Comparison of ENCODE assay signal across 8 cellular contexts in genomic region chr4:103099691-103100392, GRCh38. TPM values are rescaled to one million over a fixed set of nuclear protein-coding genes. Genes with fewer than 3 reads are reported as not detected.
DNase-seq lines count a peak whose midpoint lies in the region; ATAC-seq and TF ChIP-seq lines count a peak whose summit lies in the region.

Gene BDH2 (minus strand): TSS chr4:103099834. CDS start chr4:103096254, 3,580 bp downstream.

- peaks cover 15 to 25% of the 10 kb centered on the region in 2 experiments for H3K79me1 ChIP-seq in IMR-90 (ENCODE audit: low read depth in 1 of 2, low read length in 2 of 2)

- POLR2A ChIA-PET in IMR-90 (lab: Charles Lee; ENCODE audit: unreplicated experiment), result no interaction called here
- POLR2A ChIA-PET in OCI-LY7 (lab: Charles Lee), result interaction anchor here (0.6 to 1.9 kb wide), 7 partner anchors 11 to 436 kb away, joined by 3 to 6 read pairs (median 4); partner anchors contain the start of gene SLC9B2

- intact Hi-C loops in IMR-90 (cut with micrococcal nuclease) (loop anchor here (1.0 to 10.0 kb wide), 6 partner anchors 81 to 755 kb away; partner anchors contain the start of genes SLC39A8 and SLC9B1), OCI-LY7 (cut with micrococcal nuclease; ENCODE audit: unreplicated experiment) (loop anchor here (5.0 to 10.0 kb wide), 4 partner anchors 273 to 753 kb away; partner anchors contain the start of genes NFKB1, SLC39A8 and UBE2D3)

- no CpG with 5 or more reads among the region's 11 CpGs for WGBS in IMR-90 (ENCODE audit: extremely low coverage in 2 of 2, insufficient read length in 1 of 2), 2 experiments
- WGBS in urinary bladder, result 7% methylated on average over 11 of the region's 11 CpGs

- no peaks in the 10 kb centered on the region for H3K27me3 Mint-ChIP-seq in naive B cell

- peaks cover 4% of the 10 kb centered on the region for H3K9me1 ChIP-seq in IMR-90 (ENCODE audit: insufficient read depth, low read length)

- H3K27ac Mint-ChIP-seq in naive B cell, result peak within 1 kb of the TSS; percentile 41 to 94 (median 89)

- no peak within 1 kb of the TSS for H4K91ac ChIP-seq in IMR-90 (ENCODE audit: insufficient read depth, low read depth, low read length)

- no peaks in the 10 kb centered on the region for H3K9me3 Mint-ChIP-seq in naive B cell

- H4K20me1 ChIP-seq in IMR-90 (ENCODE audit: insufficient read depth, low read length) (no peaks in the 10 kb centered on the region), OCI-LY7 (ENCODE audit: insufficient read depth, low read length) (no peaks in the 10 kb centered on the region)

- no peaks in the 10 kb centered on the region for H3K36me3 Mint-ChIP-seq in naive B cell

- peak within 1 kb of the TSS; percentile 76 for H2AFZ ChIP-seq in IMR-90 (replicated peaks; ENCODE audit: low read length, poor library complexity)
- peak within 1 kb of the TSS; percentile 95 for H2AFZ ChIP-seq in OCI-LY7 (ENCODE audit: low read length)

- in situ Hi-C loops in IMR-90 (cut with MboI; ENCODE audit: low sequenced_read_pairs), result loop anchor here (10.0 kb wide), 1 partner anchor 655 kb away; no protein-coding TSS in a partner anchor

- no TSS peak for BruUV-seq in IMR-90 (replicated peaks; lab: Mats Ljungman, UMichigan)
- no TSS peak for BruUV-seq in OCI-LY7 (replicated peaks; lab: Mats Ljungman, UMichigan)

- H3K9ac ChIP-seq in IMR-90 (ENCODE audit: low read depth, low read length), result peak within 1 kb of the TSS; percentile 90

- CTCF ChIA-PET in IMR-90 (lab: Yijun Ruan, JAX), result interaction anchor here (0.6 to 1.0 kb wide), 7 partner anchors 9 to 1977 kb away, joined by 3 to 5 read pairs (median 3); partner anchors contain the start of gene SLC9B2
- CTCF ChIA-PET in OCI-LY7 (lab: Charles Lee; ENCODE audit: unreplicated experiment), result interaction anchor here (0.9 to 1.0 kb wide), 2 partner anchors 8 to 272 kb away, joined by 3 read pairs; no protein-coding TSS in a partner anchor

- peak within 1 kb of the TSS; percentile 50 for H3K4me3 ChIP-seq in IMR-90 (ENCODE audit: insufficient read depth, low read depth, low read length)
- H3K4me3 ChIP-seq in OCI-LY7 (ENCODE audit: low read depth, low read length, poor library complexity, severe bottlenecking), result peak within 1 kb of the TSS; percentile 69
- peak within 1 kb of the TSS; percentile 72 for H3K4me3 ChIP-seq in fibroblast of the aortic adventitia (ENCODE audit: low read depth, low read length)
- H3K4me3 ChIP-seq in urinary bladder (ENCODE audit: low read depth, low read length), result peak within 1 kb of the TSS; percentile 33

- TF ChIP-seq RAD21 in IMR-90 (IDR thresholded peaks at IDR 0.05; ENCODE audit: low read length), result peak; percentile 79

- H3K36me3 ChIP-seq in IMR-90 (ENCODE audit: control insufficient read depth, insufficient read depth, low read length) (peaks cover 2% of the 10 kb centered on the region; the same call in 1 of the 2 replicates), OCI-LY7 (ENCODE audit: insufficient read depth, low read length) (peaks cover 7% of the 10 kb centered on the region), urinary bladder (ENCODE audit: insufficient read depth) (no peaks in the 10 kb centered on the region)

- H2AK5ac ChIP-seq in IMR-90 (ENCODE audit: low read depth, low read length), result peak within 1 kb of the TSS; percentile 39; the same call in 1 of the 2 replicates

- peak within 1 kb of the TSS; percentile 58 for H4K5ac ChIP-seq in IMR-90 (ENCODE audit: low read depth, low read length)

- no peak within 1 kb of the TSS for H2BK20ac ChIP-seq in IMR-90 (ENCODE audit: low read depth, low read length)

- peak within 1 kb of the TSS; percentile 79 for H3K18ac ChIP-seq in IMR-90 (ENCODE audit: low read depth, low read length)

- peak; percentile 85 for TF ChIP-seq CTCF in IMR-90 (conservative IDR thresholded peaks at IDR 0.05; ENCODE audit: low read depth, low read length)
- TF ChIP-seq CTCF in OCI-LY7 (conservative IDR thresholded peaks at IDR 0.05; ENCODE audit: low read length), result peak; percentile 90
- peak; percentile 59 for TF ChIP-seq CTCF in fibroblast of the aortic adventitia (IDR thresholded peaks at IDR 0.05; ENCODE audit: insufficient read depth, low read length)

- DNase-seq in GDM1 (lab: John Stamatoyannopoulos, UW) (peak; percentile 74), IMR-90 (peak; percentile 97), OCI-LY7 (ENCODE audit: low spot score) (peak; percentile 94), fibroblast of the aortic adventitia (ENCODE audit: low read depth) (peak; percentile 99), naive B cell (peak; percentile 75)
- peak; percentile 1 for DNase-seq in activated effector memory CD4-positive, alpha-beta T cell treated with Interleukin-2 at 50 U/mL for 16 hours

- H3K56ac ChIP-seq in IMR-90 (ENCODE audit: extremely low read depth, insufficient read depth, low read length), result peak within 1 kb of the TSS; percentile 52; the same call in 1 of the 2 replicates

- peak within 1 kb of the TSS; percentile 79 to 95 (median 90) for H3K4me3 Mint-ChIP-seq in naive B cell

- H2BK5ac ChIP-seq in IMR-90 (ENCODE audit: low read depth, low read length, poor library complexity, severe bottlenecking), result peak within 1 kb of the TSS; percentile 86

- ATAC-seq in GM21717 (IDR thresholded peaks at IDR 0.05; ENCODE audit: unreplicated experiment), result peak; percentile 98
- ATAC-seq in IMR-90 (ENCODE audit: low read depth), result peak; percentile 90
- peak; percentile 99 to 100 for ATAC-seq in naive B cell (ENCODE audit: low read depth in 2 of 2)

- H3K4ac ChIP-seq in IMR-90 (ENCODE audit: low read depth, low read length), result peak within 1 kb of the TSS; percentile 49; the same call in 1 of the 2 replicates

- peak within 1 kb of the TSS; percentile 67 for H3K23ac ChIP-seq in IMR-90 (ENCODE audit: low read depth, low read length)

- no peaks in the 10 kb centered on the region for H3K27me3 ChIP-seq in IMR-90 (ENCODE audit: control insufficient read depth, insufficient read depth, low read length)

- no peaks in the 10 kb centered on the region for H3K79me2 ChIP-seq in OCI-LY7 (ENCODE audit: insufficient read depth, low read depth, low read length)

- TF ChIP-seq POLR2A in IMR-90 (IDR thresholded peaks at IDR 0.05; ENCODE audit: low read depth, low read length), result no peak

- H3K4me1 ChIP-seq in IMR-90 (ENCODE audit: control insufficient read depth, insufficient read depth, low read length) (peaks cover 7% of the 10 kb centered on the region), OCI-LY7 (ENCODE audit: insufficient read depth, low read length, poor library complexity, severe bottlenecking) (peaks cover 8% of the 10 kb centered on the region), urinary bladder (ENCODE audit: insufficient read depth) (no peaks in the 10 kb centered on the region)

- no peak within 1 kb of the TSS for H2BK15ac ChIP-seq in IMR-90 (ENCODE audit: low read depth, low read length)

- H3K27ac ChIP-seq in IMR-90 (ENCODE audit: insufficient read depth, low read length) (peak within 1 kb of the TSS; percentile 96), OCI-LY7 (ENCODE audit: low read depth, low read length, poor library complexity, severe bottlenecking) (no peak within 1 kb of the TSS), urinary bladder (ENCODE audit: low read depth) (peak within 1 kb of the TSS; percentile 53)

- H3K9me3 ChIP-seq in IMR-90 (ENCODE audit: control insufficient read depth, insufficient read depth, low read length) (no peaks in the 10 kb centered on the region), OCI-LY7 (ENCODE audit: low read length) (no peaks in the 10 kb centered on the region)

- dilution Hi-C loops in IMR-90 (cut with HindIII; ENCODE audit: low sequenced_read_pairs, unreplicated experiment), result no loop called here

- H3K14ac ChIP-seq in IMR-90 (replicated peaks; ENCODE audit: low read depth, low read length), result peak within 1 kb of the TSS; percentile 47; the same call in 1 of the 2 replicates

- no peak within 1 kb of the TSS for H2AK9ac ChIP-seq in IMR-90 (replicated peaks; ENCODE audit: low read depth, low read length, poor library complexity)

- H3K4me2 ChIP-seq in IMR-90 (ENCODE audit: low read depth, low read length) (peak within 1 kb of the TSS; percentile 99), OCI-LY7 (ENCODE audit: low read length) (peak within 1 kb of the TSS; percentile 88)

- no peak within 1 kb of the TSS for H2BK120ac ChIP-seq in IMR-90 (ENCODE audit: low read depth, low read length)

- H3K4me1 Mint-ChIP-seq in naive B cell, result peaks cover 15 to 21% (median 17%) of the 10 kb centered on the region in 3 donors

- H4K8ac ChIP-seq in IMR-90 (ENCODE audit: low read depth in 2 of 2, low read length in 2 of 2), result peak within 1 kb of the TSS; percentile 38 to 67; a peak in 3 of 4 replicates

- no peaks in the 10 kb centered on the region for H3K9me2 ChIP-seq in OCI-LY7 (ENCODE audit: insufficient read depth, low read length)

TF ChIP-seq in IMR-90, 13 proteins besides CTCF, POLR2A, EP300 and RAD21:
- TF ChIP-seq CEBPB (IDR thresholded peaks at IDR 0.05; ENCODE audit: low read depth, low read length) (peak; percentile 77), SMC3 (IDR thresholded peaks at IDR 0.05; ENCODE audit: low read depth, low read length) (peak; percentile 43)
- TF ChIP-seq, protein P1, sequence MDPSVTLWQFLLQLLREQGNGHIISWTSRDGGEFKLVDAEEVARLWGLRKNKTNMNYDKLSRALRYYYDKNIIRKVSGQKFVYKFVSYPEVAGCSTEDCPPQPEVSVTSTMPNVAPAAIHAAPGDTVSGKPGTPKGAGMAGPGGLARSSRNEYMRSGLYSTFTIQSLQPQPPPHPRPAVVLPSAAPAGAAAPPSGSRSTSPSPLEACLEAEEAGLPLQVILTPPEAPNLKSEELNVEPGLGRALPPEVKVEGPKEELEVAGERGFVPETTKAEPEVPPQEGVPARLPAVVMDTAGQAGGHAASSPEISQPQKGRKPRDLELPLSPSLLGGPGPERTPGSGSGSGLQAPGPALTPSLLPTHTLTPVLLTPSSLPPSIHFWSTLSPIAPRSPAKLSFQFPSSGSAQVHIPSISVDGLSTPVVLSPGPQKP (IDR thresholded peaks at IDR 0.05; ENCODE audit: borderline replicate concordance, low read depth, low read length), result no peak

RNA-seq across cellular contexts. Expression of gene BDH2, which starts in this region (rescaled TPM):
- total RNA-seq in IMR-90 (2012; rRNA removed) (36.4 and 52.2 TPM in 2 replicates), OCI-LY7 (2022) (25.2 and 26.3 TPM in 2 replicates), fibroblast of the aortic adventitia (ENCODE audit: low replicate concordance) (31.2 and 38.7 TPM in 2 replicates), urinary bladder (78.8 TPM)
- polyA plus RNA-seq in IMR-90 (2012; rRNA removed) (38.8 and 49.7 TPM in 2 replicates), naive B cell (ENCODE audit: low read depth in 6 of 6) (10 to 100 TPM; 12.9 to 22.9 (median 18.7) TPM), urinary bladder (61.6 TPM)
- 13.2 and 20.5 TPM in 2 replicates for polyA plus RNA-seq in IMR-90 (2012; cell fraction: cytosol; rRNA removed)
- polyA plus RNA-seq in IMR-90 (2012; cell fraction: nucleus; rRNA removed; ENCODE audit: low replicate concordance), result 20.3 and 254 TPM in 2 replicates
- 28.2 and 35.2 TPM in 2 replicates for total RNA-seq in OCI-LY7 (2014; rRNA removed; shearing (Covaris generic))

Comparison
In these comparisons a context has a peak if more than half of its experiments do, and no peak if none do; other contexts are left out.
1. DNase-seq: peak in every context shown above with its lines; median percentile 99 in fibroblast of the aortic adventitia; 97 in IMR-90; 94 in OCI-LY7; 75 in naive B cell; 74 in GDM1; 1 in activated effector memory CD4-positive, alpha-beta T cell treated with Interleukin-2 at 50 U/mL for 16 hours.